In genomic region chr1:228102791-228103620, GRCh38 we compare ENCODE assay signal across 8 cellular contexts. TPM values are rescaled to one million over a fixed set of nuclear protein-coding genes. Genes with fewer than 3 reads are reported as not detected.
DNase-seq lines count a peak whose midpoint lies in the region; ATAC-seq and TF ChIP-seq lines count a peak whose summit lies in the region.

Gene C1orf35, minus strand, starts transcription at chr1:228103325. Its CDS starts 98 bp downstream, at chr1:228103227.

- peak; percentile 78 for ATAC-seq in CD4-positive, alpha-beta T cell (ENCODE audit: poor library complexity)
- ATAC-seq in GM19455 (IDR thresholded peaks at IDR 0.05; ENCODE audit: unreplicated experiment), result peak; percentile 61

- H3K4me3 Mint-ChIP-seq in CD4-positive, alpha-beta T cell, result peak within 1 kb of the TSS; percentile 96

- H3K9me3 Mint-ChIP-seq in CD4-positive, alpha-beta T cell, result no peaks in the 10 kb centered on the region

- peak within 1 kb of the TSS; percentile 77 for H3K27ac ChIP-seq in CD4-positive, alpha-beta T cell (ENCODE audit: low read depth, low read length)
- H3K27ac ChIP-seq in liver (ENCODE audit: low read depth in 1 of 2, low read length in 2 of 2), result peak within 1 kb of the TSS; percentile 82 to 89

- CTCF ChIA-PET in CD4-positive, alpha-beta T cell (lab: Charles Lee), result no interaction called here

- peak within 1 kb of the TSS; percentile 78 to 90 (median 82) for H3K4me3 ChIP-seq in liver (ENCODE audit: low read depth in 1 of 3, low read length in 3 of 3)

- H3K27me3 Mint-ChIP-seq in CD4-positive, alpha-beta T cell, result no peaks in the 10 kb centered on the region

- no peaks in the 10 kb centered on the region for H3K27me3 ChIP-seq in CD4-positive, alpha-beta T cell (ENCODE audit: control insufficient read depth, insufficient read depth, low read length)
- H3K27me3 ChIP-seq in liver (ENCODE audit: control insufficient read depth in 4 of 4, insufficient read depth in 4 of 4, low read length in 3 of 4), result no peaks in the 10 kb centered on the region

- under 1% methylated on average over 104 of the region's 104 CpGs for WGBS in liver

- peaks cover 33% of the 10 kb centered on the region for H3K4me1 Mint-ChIP-seq in CD4-positive, alpha-beta T cell (ENCODE audit: low read depth)

- no peak for TF ChIP-seq RAD21 in liver (IDR thresholded peaks at IDR 0.05)

- peaks cover 55% of the 10 kb centered on the region for H3K36me3 Mint-ChIP-seq in CD4-positive, alpha-beta T cell (ENCODE audit: low read depth)

- H3K36me3 ChIP-seq in liver (ENCODE audit: control insufficient read depth in 4 of 4, insufficient read depth in 3 of 4, low read depth in 1 of 4, low read length in 3 of 4), result peaks cover 9 to 36% (median 29%) of the 10 kb centered on the region in 4 donors

- intact Hi-C loops in CD4-positive, alpha-beta T cell (cut with DNase I, micrococcal nuclease), result loop anchor here (1.0 to 10.0 kb wide), 6 partner anchors 21 to 368 kb away; partner anchors contain the start of genes ARF1 (in 1 of the 2), JMJD4 (in 1 of the 2), SNAP47 (in 1 of the 2) and TRIM11 (in 1 of the 2)

- POLR2A ChIA-PET in CD4-positive, alpha-beta T cell (lab: Charles Lee), result interaction anchor here (6.9 kb wide), 1 partner anchor 20 kb away, joined by 44 read pairs; the partner anchor contains the start of gene ARF1

- peak; percentile 87 to 95 (median 92) for DNase-seq in CD4-positive, alpha-beta T cell
- DNase-seq in HK-2 (ENCODE audit: unreplicated experiment) (peak; percentile 96), NCI-H82 treated with DMSO at 0.1 percent for 48 hours (lab: John Stamatoyannopoulos, UW; ENCODE audit: unreplicated experiment) (peak; percentile 85), dermis microvascular lymphatic vessel endothelial cell (ENCODE audit: low read depth in 2 of 2) (peak; percentile 83 to 93)
- DNase-seq in activated CD4-positive, alpha-beta T cell treated with anti-CD3 and anti-CD28 coated beads, Interleukin-2, amount 50 U/mL, for 48 hours, result peak; percentile 95 to 96
- peak; percentile 96 for DNase-seq in stimulated activated CD4-positive, alpha-beta T cell treated with anti-CD3 and anti-CD28 coated beads, Interleukin-4, amount 100 ng/mL, for 24 hours

- H3K9ac ChIP-seq in liver (ENCODE audit: low read depth in 1 of 2, low read length in 2 of 2), result peak within 1 kb of the TSS; percentile 48 to 55

- H3K4me1 ChIP-seq in liver (ENCODE audit: control insufficient read depth in 4 of 4, insufficient read depth in 4 of 4, low read length in 3 of 4), result peaks cover 10 to 50% (median 29%) of the 10 kb centered on the region in 4 donors

- no peak for TF ChIP-seq CTCF in CD4-positive, alpha-beta T cell (IDR thresholded peaks at IDR 0.05)
- no peak for TF ChIP-seq CTCF in liver (IDR thresholded peaks at IDR 0.05; ENCODE audit: low read depth, low read length, missing input control)

- no peaks in the 10 kb centered on the region for H3K9me3 ChIP-seq in CD4-positive, alpha-beta T cell (ENCODE audit: control insufficient read depth, low read length)
- no peaks in the 10 kb centered on the region for H3K9me3 ChIP-seq in liver (ENCODE audit: control insufficient read depth in 4 of 4, low read length in 3 of 4)

- peak within 1 kb of the TSS; percentile 97 for H3K27ac Mint-ChIP-seq in CD4-positive, alpha-beta T cell

TF ChIP-seq in liver, 16 proteins besides CTCF, POLR2A, EP300 and RAD21:
- TF ChIP-seq FOXA2 (IDR thresholded peaks at IDR 0.05) (no peak), GABPA (IDR thresholded peaks at IDR 0.05 in 1 of 2, conservative IDR thresholded peaks at IDR 0.05 in 1 of 2) (peak in 1 of 2 donors; percentile 73), ATF3 (IDR thresholded peaks at IDR 0.05) (no peak), YY1 (IDR thresholded peaks at IDR 0.05) (peak; percentile 36)
TF ChIP-seq in liver: peak in this region for 2.

RNA-seq across cellular contexts. Expression of gene C1orf35, which starts in this region (rescaled TPM):
- 10 to 100 TPM; 36.6 to 40.3 TPM for total RNA-seq in CD4-positive, alpha-beta T cell
- 6.5 and 6.8 TPM in 2 replicates for total RNA-seq in dermis microvascular lymphatic vessel endothelial cell
- 1 to 10 TPM; 4.0 to 6.9 TPM for total RNA-seq in liver
- 1 to 10 TPM; 6.0 to 7.5 TPM for polyA plus RNA-seq in liver

Comparison
In these comparisons a context has a peak if more than half of its experiments do, and no peak if none do; other contexts are left out.
1. Peak in every context shown above with its lines: DNase-seq, ATAC-seq, H3K4me3 ChIP-seq and H3K27ac ChIP-seq.